ENCODE assay signal across 16 cellular contexts in genomic region chr1:85824066-85824835, GRCh38.
A peak's percentile ranks its signal among the peaks of the same experiment; 100 is the strongest.
DNase-seq lines count a peak whose midpoint lies in the region; ATAC-seq, FAIRE-seq and TF ChIP-seq lines count a peak whose summit lies in the region.
"Had no signal": no experiment of that assay in that cellular context is flagged by ENCODE, and none has a peak within 500 bp of the region (broad histone marks: within the 10 kb centered on the region; RNA-seq: fewer than 3 reads in every experiment).

No MANE protein-coding gene starts in this region.

- H4K20me1 ChIP-seq in HCT116 (ENCODE audit: insufficient read depth), result no peaks in the 10 kb centered on the region

- no peak overlapping the region for H3K4me3 Mint-ChIP-seq in Calu3 (ENCODE audit: low read depth, unreplicated experiment)
- H3K4me3 Mint-ChIP-seq: CD4-positive, CD25-positive, alpha-beta regulatory T cell; HFFc6 had no signal

- TF ChIP-seq CTCF in Calu3 (IDR thresholded peaks at IDR 0.05; ENCODE audit: unreplicated experiment) (no peak), HCT116 (IDR thresholded peaks at IDR 0.05 in 2 of 3, conservative IDR thresholded peaks at IDR 0.05 in 1 of 3; ENCODE audit: borderline replicate concordance in 1 of 3, insufficient read depth in 1 of 3, low read depth in 2 of 3, low read length in 2 of 3) (peak in 2 of 3 experiments; percentile 30 to 33; a peak in 3 of 6 replicates), bronchial epithelial cell (IDR thresholded peaks at IDR 0.05; ENCODE audit: insufficient read depth, low read length, severe bottlenecking) (peak; percentile 3)

- H3K4me2 ChIP-seq in HCT116 (ENCODE audit: low read length), result no peak overlapping the region
- H3K4me2 ChIP-seq: KMS-11 had no signal

- RAD21 ChIA-PET in HCT116 (lab: Charles Lee; ENCODE audit: low non-redundant PET in 1 of 2, low total read pairs in 2 of 2, uncharacterized antibody in 2 of 2, unreplicated experiment in 2 of 2), result no interaction called here

- H3K9me2 ChIP-seq in HCT116 (ENCODE audit: insufficient read depth), result no peaks in the 10 kb centered on the region; the same call in 1 of the 2 replicates

- H3K4me1 Mint-ChIP-seq in Calu3 (ENCODE audit: low read depth, unreplicated experiment), result peaks cover 32% of the 10 kb centered on the region
- H3K4me1 Mint-ChIP-seq: CD4-positive, CD25-positive, alpha-beta regulatory T cell had no signal

- intact Hi-C loops in Calu3 (cut with micrococcal nuclease; ENCODE audit: unreplicated experiment), result no loop called here
- intact Hi-C loops in HCT116 (cut with micrococcal nuclease), result no loop called here

- DNase-seq in Calu3 (peak; percentile 16), HCT116 (ENCODE audit: low read depth, low spot score) (no peak), bronchial epithelial cell (ENCODE audit: low read depth) (peak; percentile 76), iPS-NIHi11 (ENCODE audit: low spot score) (peak; percentile 10), dermis blood vessel endothelial cell (no peak), NCI-H1105 (lab: John Stamatoyannopoulos, UW) (no peak), amniotic stem cell (lab: John Stamatoyannopoulos, UW) (no peak)
- DNase-seq: CD4-positive, CD25-positive, alpha-beta regulatory T cell; HFFc6; MM.1S; NCI-H1417; NCI-H1930; NCI-H524 treated with DMSO at 0.1 percent for 48 hours had no signal

- TF ChIP-seq POLR2A in HCT116 (IDR thresholded peaks at IDR 0.05; ENCODE audit: borderline replicate concordance, extremely low read depth, insufficient read depth, insufficient read length), result no peak

- ATAC-seq in HCT116 (peak; percentile 70), GM21528 (IDR thresholded peaks at IDR 0.05; ENCODE audit: low FRiP score, unreplicated experiment) (no peak)
- ATAC-seq: HepG2 had no signal

- H3K4me1 ChIP-seq in HCT116 (ENCODE audit: control insufficient read depth in 1 of 2, insufficient read depth in 2 of 2, low read length in 2 of 2), result peaks cover 0 to 13% of the 10 kb centered on the region in 2 experiments; a peak in 3 of 4 replicates

- H3K36me3 ChIP-seq in HCT116 (ENCODE audit: control insufficient read depth in 1 of 2, insufficient read depth in 2 of 2, low read length in 2 of 2), result no peaks in the 10 kb centered on the region
- no peaks in the 10 kb centered on the region for H3K36me3 ChIP-seq in bronchial epithelial cell (ENCODE audit: control insufficient read depth, insufficient read depth, low read length)

- FAIRE-seq in bronchial epithelial cell (lab: Jason Lieb, UNC), result no peak
- FAIRE-seq: HepG2 had no signal

- peaks cover 8% of the 10 kb centered on the region for H3K36me3 Mint-ChIP-seq in Calu3 (ENCODE audit: insufficient read depth, unreplicated experiment)
- H3K36me3 Mint-ChIP-seq: CD4-positive, CD25-positive, alpha-beta regulatory T cell had no signal

- CTCF ChIA-PET in Calu3 (lab: Charles Lee) (no interaction called here), HCT116 (lab: Charles Lee) (no interaction called here)

- H3K27ac Mint-ChIP-seq in Calu3 (ENCODE audit: unreplicated experiment), result peak overlapping the region; percentile 33
- H3K27ac Mint-ChIP-seq: CD4-positive, CD25-positive, alpha-beta regulatory T cell; HFFc6 had no signal

- peak overlapping the region; percentile 29 for H2AFZ ChIP-seq in HCT116 (ENCODE audit: low read depth, low read length, poor library complexity, severe bottlenecking)

- H3K9ac ChIP-seq in HCT116 (ENCODE audit: low read length), result no peak overlapping the region
- H3K9ac ChIP-seq: KMS-11 had no signal

- peaks cover 3% of the 10 kb centered on the region for H3K9me3 Mint-ChIP-seq in Calu3 (ENCODE audit: low read depth, unreplicated experiment)
- H3K9me3 Mint-ChIP-seq: HFFc6 had no signal

- H3K79me2 ChIP-seq in HCT116 (ENCODE audit: insufficient read depth, low read length), result no peaks in the 10 kb centered on the region

- H3K27me3 Mint-ChIP-seq in Calu3 (ENCODE audit: unreplicated experiment), result no peaks in the 10 kb centered on the region
- H3K27me3 Mint-ChIP-seq: CD4-positive, CD25-positive, alpha-beta regulatory T cell had no signal

- H3K9me3 ChIP-seq in HCT116 (ENCODE audit: control insufficient read depth in 1 of 2, insufficient read depth in 1 of 2, low read depth in 1 of 2, low read length in 2 of 2), result no peaks in the 10 kb centered on the region

- POLR2A ChIA-PET in HCT116 (lab: Charles Lee), result no interaction called here

- no peak overlapping the region for H3K27ac ChIP-seq in HCT116 (ENCODE audit: low read depth, low read length)
- H3K27ac ChIP-seq: KMS-11 had no signal

- H3K4me3 ChIP-seq in HCT116 (replicated peaks in 1 of 2; ENCODE audit: low read depth in 1 of 2, low read length in 2 of 2) (no peak overlapping the region), bronchial epithelial cell (ENCODE audit: low read depth, low read length) (no peak overlapping the region)

- no peak; the same call in 1 of the 2 replicates for TF ChIP-seq RAD21 in HCT116 (IDR thresholded peaks at IDR 0.05; ENCODE audit: low read depth)

- BruUV-seq in Calu3 (replicated peaks; lab: Mats Ljungman, UMichigan), result no TSS peak
- BruUV-seq in HCT116 (replicated peaks; lab: Mats Ljungman, UMichigan), result no TSS peak

- no peaks in the 10 kb centered on the region for H3K27me3 ChIP-seq in HCT116 (ENCODE audit: insufficient read depth, low read length)
- no peaks in the 10 kb centered on the region for H3K27me3 ChIP-seq in bronchial epithelial cell (ENCODE audit: control insufficient read depth, insufficient read depth, low read length)

TF ChIP-seq in HCT116, 20 proteins besides CTCF, POLR2A, EP300 and RAD21:
- TF ChIP-seq TCF7L2 (IDR thresholded peaks at IDR 0.05; ENCODE audit: borderline replicate concordance, extremely low read depth, insufficient read depth, insufficient read length) (no peak), ELF1 (IDR thresholded peaks at IDR 0.05; ENCODE audit: borderline replicate concordance, low read depth) (no peak), CEBPB (IDR thresholded peaks at IDR 0.05; ENCODE audit: low read depth) (no peak)

Comparison
In these comparisons a context has a peak if more than half of its experiments do, and no peak if none do; other contexts are left out.
1. DNase-seq: peak in Calu3 (single experiment), bronchial epithelial cell (single experiment) and iPS-NIHi11 (single experiment); none in HCT116 (single experiment), dermis blood vessel endothelial cell (single experiment), NCI-H1105 (single experiment) and amniotic stem cell (single experiment).